In the genomic region with DNA sequence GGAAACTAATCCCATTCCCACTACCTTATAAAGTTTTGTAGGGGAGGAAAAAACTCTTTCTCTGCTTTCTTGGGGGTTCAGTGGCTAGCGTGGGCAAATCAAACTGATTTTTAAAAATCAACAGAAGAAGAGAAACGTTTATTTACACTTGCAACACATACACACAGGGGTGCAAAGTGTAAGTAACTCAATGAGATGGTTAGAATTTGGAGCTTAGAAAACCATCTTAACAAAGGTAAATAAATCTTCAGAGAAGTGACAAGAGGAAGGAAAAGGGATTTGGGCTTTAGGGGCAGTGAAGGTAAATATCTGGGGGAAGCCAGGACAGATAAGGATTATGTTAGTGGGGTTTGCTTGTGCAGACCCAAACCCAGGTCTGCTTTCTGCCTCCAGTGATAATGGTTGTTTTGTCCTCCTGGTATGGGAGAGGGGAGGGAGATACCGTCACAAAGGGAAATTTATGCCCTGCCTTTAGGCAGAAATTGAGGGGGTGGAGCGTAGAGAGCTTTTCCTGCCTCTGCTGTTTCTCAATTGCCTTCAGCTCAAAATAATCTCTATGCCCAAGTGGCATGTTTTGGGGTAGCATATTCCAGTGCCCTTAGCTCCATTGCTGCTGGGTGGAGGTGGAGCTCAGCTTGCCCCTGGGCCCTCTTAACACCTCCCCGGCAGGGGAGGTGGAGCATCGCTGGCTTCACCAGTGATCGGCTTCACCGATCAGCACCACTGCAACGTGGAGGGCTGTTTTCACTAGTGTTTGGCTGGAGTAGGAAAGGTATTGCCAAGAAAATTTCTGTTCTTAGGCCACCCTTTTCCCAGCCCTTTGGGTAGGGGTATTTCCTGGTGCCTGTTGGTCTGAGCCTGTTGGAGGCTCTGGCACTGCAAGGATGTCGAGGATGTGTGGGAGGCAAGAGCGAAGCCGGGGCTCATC, we compare ENCODE assay signal across 1 cellular context.
TF ChIP-seq lines count a peak whose summit lies in the region.

No MANE protein-coding gene starts in this region.

TF ChIP-seq in HepG2, 621 proteins besides CTCF, POLR2A, EP300 and RAD21 (continued from another document and continues in another):
- TF ChIP-seq, protein P1, sequence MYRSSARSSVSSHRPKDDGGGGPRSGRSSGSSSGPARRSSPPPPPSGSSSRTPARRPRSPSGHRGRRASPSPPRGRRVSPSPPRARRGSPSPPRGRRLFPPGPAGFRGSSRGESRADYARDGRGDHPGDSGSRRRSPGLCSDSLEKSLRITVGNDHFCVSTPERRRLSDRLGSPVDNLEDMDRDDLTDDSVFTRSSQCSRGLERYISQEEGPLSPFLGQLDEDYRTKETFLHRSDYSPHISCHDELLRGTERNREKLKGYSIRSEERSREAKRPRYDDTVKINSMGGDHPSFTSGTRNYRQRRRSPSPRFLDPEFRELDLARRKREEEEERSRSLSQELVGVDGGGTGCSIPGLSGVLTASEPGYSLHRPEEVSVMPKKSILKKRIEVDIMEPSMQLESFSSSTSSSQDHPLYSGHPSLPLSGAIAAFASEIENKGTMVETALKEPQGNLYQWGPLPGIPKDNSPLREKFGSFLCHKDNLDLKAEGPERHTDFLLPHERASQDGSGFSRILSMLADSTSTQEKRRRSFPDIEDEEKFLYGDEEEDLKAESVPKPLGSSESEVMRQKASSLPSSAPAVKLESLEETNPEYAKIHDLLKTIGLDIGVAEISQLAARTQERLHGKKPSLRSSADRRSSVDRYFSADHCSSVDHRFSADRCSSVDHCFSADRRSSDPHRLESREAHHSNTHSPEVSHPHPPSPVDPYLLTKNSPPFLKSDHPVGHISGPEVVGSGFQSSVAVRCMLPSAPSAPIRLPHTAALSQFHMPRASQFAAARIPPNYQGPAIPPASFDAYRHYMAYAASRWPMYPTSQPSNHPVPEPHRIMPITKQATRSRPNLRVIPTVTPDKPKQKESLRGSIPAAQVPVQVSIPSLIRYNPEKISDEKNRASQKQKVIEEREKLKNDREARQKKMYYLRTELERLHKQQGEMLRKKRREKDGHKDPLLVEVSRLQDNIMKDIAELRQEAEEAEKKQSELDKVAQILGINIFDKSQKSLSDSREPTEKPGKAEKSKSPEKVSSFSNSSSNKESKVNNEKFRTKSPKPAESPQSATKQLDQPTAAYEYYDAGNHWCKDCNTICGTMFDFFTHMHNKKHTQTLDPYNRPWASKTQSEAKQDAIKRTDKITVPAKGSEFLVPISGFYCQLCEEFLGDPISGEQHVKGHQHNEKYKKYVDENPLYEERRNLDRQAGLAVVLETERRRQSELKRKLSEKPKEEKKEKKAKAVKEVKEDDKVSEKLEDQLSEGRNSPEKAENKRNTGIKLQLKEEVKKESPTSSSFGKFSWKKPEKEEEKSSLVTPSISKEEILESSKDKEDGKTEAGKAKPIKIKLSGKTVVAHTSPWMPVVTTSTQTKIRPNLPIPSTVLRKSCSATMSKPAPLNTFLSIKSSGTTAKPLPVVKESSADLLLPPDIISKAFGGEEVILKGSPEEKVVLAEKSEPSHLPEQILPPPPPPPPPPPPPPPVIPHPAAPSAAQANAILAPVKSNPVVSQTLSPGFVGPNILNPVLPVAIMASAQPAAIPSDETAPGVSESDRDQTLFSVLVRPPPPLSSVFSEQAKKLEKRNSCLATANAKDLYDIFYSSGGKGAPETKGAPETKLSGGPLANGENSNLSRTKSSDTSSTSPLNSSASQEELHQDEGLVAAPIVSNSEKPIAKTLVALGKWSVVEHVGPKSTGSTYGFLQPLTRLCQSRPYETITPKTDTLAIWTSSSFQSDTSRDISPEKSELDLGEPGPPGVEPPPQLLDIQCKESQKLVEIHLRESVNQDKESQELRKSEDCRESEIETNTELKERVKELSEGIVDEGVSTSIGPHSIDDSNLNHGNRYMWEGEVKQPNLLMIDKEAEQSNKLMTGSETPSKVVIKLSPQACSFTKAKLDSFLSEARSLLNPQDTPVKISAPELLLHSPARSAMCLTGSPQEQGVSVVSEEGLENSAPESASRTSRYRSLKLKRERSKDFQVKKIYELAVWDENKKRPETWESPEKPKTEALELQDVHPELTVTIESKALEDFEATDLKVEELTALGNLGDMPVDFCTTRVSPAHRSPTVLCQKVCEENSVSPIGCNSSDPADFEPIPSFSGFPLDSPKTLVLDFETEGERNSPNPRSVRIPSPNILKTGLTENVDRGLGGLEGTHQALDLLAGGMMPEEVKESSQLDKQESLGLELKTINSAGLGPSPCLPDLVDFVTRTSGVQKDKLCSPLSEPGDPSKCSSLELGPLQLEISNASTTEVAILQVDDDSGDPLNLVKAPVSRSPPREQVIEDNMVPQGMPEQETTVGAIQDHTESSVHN (CRISPR knock-in tag; IDR thresholded peaks at IDR 0.05): no peak
- no peak for TF ChIP-seq NFE2L1 (CRISPR knock-in tag; IDR thresholded peaks at IDR 0.05; ENCODE audit: borderline replicate concordance)
- TF ChIP-seq ZNF83 (CRISPR knock-in tag; IDR thresholded peaks at IDR 0.05; ENCODE audit: borderline replicate concordance): no peak
- no peak for TF ChIP-seq CHD4 (IDR thresholded peaks at IDR 0.05; ENCODE audit: borderline replicate concordance, low read length)
- TF ChIP-seq KLF13 (CRISPR knock-in tag; IDR thresholded peaks at IDR 0.05): no peak
- TF ChIP-seq, protein P2, sequence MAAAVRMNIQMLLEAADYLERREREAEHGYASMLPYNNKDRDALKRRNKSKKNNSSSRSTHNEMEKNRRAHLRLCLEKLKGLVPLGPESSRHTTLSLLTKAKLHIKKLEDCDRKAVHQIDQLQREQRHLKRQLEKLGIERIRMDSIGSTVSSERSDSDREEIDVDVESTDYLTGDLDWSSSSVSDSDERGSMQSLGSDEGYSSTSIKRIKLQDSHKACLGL (CRISPR knock-in tag; IDR thresholded peaks at IDR 0.05): no peak
- no peak; the same call in 1 of the 2 replicates for TF ChIP-seq KMT2B (CRISPR knock-in tag; IDR thresholded peaks at IDR 0.05)
- TF ChIP-seq ZNF878 (CRISPR knock-in tag; IDR thresholded peaks at IDR 0.05): no peak; the same call in 1 of the 2 replicates
- no peak for TF ChIP-seq AGO2 (optimal IDR thresholded peaks at IDR 0.05; ENCODE audit: low read depth, low read length)
- peak; percentile 86; the same call in 1 of the 2 replicates for TF ChIP-seq FOXA3 (CRISPR knock-in tag; IDR thresholded peaks at IDR 0.05)
- TF ChIP-seq ZNF317 (CRISPR knock-in tag; IDR thresholded peaks at IDR 0.05): 0 out of 2 replicates have a peak, but pooled peaks have one; percentile 27
- TF ChIP-seq, protein P3, sequence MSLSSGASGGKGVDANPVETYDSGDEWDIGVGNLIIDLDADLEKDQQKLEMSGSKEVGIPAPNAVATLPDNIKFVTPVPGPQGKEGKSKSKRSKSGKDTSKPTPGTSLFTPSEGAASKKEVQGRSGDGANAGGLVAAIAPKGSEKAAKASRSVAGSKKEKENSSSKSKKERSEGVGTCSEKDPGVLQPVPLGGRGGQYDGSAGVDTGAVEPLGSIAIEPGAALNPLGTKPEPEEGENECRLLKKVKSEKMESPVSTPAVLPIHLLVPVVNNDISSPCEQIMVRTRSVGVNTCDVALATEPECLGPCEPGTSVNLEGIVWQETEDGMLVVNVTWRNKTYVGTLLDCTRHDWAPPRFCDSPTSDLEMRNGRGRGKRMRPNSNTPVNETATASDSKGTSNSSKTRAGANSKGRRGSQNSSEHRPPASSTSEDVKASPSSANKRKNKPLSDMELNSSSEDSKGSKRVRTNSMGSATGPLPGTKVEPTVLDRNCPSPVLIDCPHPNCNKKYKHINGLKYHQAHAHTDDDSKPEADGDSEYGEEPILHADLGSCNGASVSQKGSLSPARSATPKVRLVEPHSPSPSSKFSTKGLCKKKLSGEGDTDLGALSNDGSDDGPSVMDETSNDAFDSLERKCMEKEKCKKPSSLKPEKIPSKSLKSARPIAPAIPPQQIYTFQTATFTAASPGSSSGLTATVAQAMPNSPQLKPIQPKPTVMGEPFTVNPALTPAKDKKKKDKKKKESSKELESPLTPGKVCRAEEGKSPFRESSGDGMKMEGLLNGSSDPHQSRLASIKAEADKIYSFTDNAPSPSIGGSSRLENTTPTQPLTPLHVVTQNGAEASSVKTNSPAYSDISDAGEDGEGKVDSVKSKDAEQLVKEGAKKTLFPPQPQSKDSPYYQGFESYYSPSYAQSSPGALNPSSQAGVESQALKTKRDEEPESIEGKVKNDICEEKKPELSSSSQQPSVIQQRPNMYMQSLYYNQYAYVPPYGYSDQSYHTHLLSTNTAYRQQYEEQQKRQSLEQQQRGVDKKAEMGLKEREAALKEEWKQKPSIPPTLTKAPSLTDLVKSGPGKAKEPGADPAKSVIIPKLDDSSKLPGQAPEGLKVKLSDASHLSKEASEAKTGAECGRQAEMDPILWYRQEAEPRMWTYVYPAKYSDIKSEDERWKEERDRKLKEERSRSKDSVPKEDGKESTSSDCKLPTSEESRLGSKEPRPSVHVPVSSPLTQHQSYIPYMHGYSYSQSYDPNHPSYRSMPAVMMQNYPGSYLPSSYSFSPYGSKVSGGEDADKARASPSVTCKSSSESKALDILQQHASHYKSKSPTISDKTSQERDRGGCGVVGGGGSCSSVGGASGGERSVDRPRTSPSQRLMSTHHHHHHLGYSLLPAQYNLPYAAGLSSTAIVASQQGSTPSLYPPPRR (CRISPR knock-in tag; IDR thresholded peaks at IDR 0.05; ENCODE audit: borderline replicate concordance): peak; percentile 96
- peak; percentile 78; the same call in 1 of the 2 replicates for TF ChIP-seq HNRNPL (IDR thresholded peaks at IDR 0.05; ENCODE audit: low read depth, low read length)
- TF ChIP-seq, protein P4, sequence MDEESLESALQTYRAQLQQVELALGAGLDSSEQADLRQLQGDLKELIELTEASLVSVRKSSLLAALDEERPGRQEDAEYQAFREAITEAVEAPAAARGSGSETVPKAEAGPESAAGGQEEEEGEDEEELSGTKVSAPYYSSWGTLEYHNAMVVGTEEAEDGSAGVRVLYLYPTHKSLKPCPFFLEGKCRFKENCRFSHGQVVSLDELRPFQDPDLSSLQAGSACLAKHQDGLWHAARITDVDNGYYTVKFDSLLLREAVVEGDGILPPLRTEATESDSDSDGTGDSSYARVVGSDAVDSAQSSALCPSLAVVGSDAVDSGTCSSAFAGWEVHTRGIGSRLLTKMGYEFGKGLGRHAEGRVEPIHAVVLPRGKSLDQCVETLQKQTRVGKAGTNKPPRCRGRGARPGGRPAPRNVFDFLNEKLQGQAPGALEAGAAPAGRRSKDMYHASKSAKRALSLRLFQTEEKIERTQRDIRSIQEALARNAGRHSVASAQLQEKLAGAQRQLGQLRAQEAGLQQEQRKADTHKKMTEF (CRISPR knock-in tag; IDR thresholded peaks at IDR 0.05): peak; percentile 24; the same call in 1 of the 2 replicates
- no peak for TF ChIP-seq SCMH1 (CRISPR knock-in tag; IDR thresholded peaks at IDR 0.05; ENCODE audit: borderline replicate concordance)
- no peak for TF ChIP-seq SNRNP70 (IDR thresholded peaks at IDR 0.05; ENCODE audit: low read depth, low read length)
- TF ChIP-seq, protein P5, sequence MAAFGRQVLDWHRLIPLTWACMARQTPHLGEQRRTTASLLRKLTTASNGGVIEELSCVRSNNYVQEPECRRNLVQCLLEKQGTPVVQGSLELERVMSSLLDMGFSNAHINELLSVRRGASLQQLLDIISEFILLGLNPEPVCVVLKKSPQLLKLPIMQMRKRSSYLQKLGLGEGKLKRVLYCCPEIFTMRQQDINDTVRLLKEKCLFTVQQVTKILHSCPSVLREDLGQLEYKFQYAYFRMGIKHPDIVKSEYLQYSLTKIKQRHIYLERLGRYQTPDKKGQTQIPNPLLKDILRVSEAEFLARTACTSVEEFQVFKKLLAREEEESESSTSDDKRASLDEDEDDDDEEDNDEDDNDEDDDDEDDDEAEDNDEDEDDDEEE (CRISPR knock-in tag; IDR thresholded peaks at IDR 0.05): no peak
- TF ChIP-seq, protein P6, sequence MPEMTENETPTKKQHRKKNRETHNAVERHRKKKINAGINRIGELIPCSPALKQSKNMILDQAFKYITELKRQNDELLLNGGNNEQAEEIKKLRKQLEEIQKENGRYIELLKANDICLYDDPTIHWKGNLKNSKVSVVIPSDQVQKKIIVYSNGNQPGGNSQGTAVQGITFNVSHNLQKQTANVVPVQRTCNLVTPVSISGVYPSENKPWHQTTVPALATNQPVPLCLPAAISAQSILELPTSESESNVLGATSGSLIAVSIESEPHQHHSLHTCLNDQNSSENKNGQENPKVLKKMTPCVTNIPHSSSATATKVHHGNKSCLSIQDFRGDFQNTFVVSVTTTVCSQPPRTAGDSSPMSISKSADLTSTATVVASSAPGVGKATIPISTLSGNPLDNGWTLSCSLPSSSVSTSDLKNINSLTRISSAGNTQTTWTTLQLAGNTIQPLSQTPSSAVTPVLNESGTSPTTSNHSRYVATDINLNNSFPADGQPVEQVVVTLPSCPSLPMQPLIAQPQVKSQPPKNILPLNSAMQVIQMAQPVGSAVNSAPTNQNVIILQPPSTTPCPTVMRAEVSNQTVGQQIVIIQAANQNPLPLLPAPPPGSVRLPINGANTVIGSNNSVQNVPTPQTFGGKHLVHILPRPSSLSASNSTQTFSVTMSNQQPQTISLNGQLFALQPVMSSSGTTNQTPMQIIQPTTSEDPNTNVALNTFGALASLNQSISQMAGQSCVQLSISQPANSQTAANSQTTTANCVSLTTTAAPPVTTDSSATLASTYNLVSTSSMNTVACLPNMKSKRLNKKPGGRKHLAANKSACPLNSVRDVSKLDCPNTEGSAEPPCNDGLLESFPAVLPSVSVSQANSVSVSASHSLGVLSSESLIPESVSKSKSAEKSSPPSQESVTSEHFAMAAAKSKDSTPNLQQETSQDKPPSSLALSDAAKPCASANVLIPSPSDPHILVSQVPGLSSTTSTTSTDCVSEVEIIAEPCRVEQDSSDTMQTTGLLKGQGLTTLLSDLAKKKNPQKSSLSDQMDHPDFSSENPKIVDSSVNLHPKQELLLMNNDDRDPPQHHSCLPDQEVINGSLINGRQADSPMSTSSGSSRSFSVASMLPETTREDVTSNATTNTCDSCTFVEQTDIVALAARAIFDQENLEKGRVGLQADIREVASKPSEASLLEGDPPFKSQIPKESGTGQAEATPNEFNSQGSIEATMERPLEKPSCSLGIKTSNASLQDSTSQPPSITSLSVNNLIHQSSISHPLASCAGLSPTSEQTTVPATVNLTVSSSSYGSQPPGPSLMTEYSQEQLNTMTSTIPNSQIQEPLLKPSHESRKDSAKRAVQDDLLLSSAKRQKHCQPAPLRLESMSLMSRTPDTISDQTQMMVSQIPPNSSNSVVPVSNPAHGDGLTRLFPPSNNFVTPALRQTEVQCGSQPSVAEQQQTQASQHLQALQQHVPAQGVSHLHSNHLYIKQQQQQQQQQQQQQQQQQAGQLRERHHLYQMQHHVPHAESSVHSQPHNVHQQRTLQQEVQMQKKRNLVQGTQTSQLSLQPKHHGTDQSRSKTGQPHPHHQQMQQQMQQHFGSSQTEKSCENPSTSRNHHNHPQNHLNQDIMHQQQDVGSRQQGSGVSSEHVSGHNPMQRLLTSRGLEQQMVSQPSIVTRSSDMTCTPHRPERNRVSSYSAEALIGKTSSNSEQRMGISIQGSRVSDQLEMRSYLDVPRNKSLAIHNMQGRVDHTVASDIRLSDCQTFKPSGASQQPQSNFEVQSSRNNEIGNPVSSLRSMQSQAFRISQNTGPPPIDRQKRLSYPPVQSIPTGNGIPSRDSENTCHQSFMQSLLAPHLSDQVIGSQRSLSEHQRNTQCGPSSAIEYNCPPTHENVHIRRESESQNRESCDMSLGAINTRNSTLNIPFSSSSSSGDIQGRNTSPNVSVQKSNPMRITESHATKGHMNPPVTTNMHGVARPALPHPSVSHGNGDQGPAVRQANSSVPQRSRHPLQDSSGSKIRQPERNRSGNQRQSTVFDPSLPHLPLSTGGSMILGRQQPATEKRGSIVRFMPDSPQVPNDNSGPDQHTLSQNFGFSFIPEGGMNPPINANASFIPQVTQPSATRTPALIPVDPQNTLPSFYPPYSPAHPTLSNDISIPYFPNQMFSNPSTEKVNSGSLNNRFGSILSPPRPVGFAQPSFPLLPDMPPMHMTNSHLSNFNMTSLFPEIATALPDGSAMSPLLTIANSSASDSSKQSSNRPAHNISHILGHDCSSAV (CRISPR knock-in tag; IDR thresholded peaks at IDR 0.05; ENCODE audit: borderline replicate concordance): no peak
- TF ChIP-seq KDM5B (CRISPR knock-in tag; IDR thresholded peaks at IDR 0.05; ENCODE audit: borderline replicate concordance): peak; percentile 53
